Comparison of ENCODE assay signal across 32 cellular contexts in genomic region chr1:71964188-71964587, GRCh38.
DNase-seq lines count a peak whose midpoint lies in the region; ATAC-seq and TF ChIP-seq lines count a peak whose summit lies in the region.
"Had no signal": no experiment of that assay in that cellular context is flagged by ENCODE, and none has a peak within 500 bp of the region (broad histone marks: within the 10 kb centered on the region; RNA-seq: fewer than 3 reads in every experiment).

No MANE protein-coding gene starts in this region.

- H3K27ac Mint-ChIP-seq in GM23338 = peak overlapping the region; percentile 13; the same call in 1 of the 2 replicates
- H3K27ac Mint-ChIP-seq: activated B cell treated with CpG ODN at 0.5 μM for 24 hours; activated naive CD4-positive, alpha-beta T cell treated with anti-CD3 and anti-CD28 coated beads for 36 hours; CD4-positive, alpha-beta memory T cell; immature natural killer cell; nephron; T-helper 2 cell treated with Interferon-gamma antibody and Interleukin-4, amounts not matched to agents 5 μg/mL and 100 μg/mL, for 36 hours had no signal

- no peaks in the 10 kb centered on the region for H3F3A ChIP-seq in GM23338 (replicated peaks; ENCODE audit: low read depth)

- H3K4me1 Mint-ChIP-seq in GM23338 = peaks cover 26% of the 10 kb centered on the region
- H3K4me1 Mint-ChIP-seq: activated B cell treated with CpG ODN at 0.5 μM for 24 hours; CD4-positive, alpha-beta memory T cell; immature natural killer cell had no signal

- H3K79me2 ChIP-seq in GM23338 (replicated peaks; ENCODE audit: insufficient read depth) = no peaks in the 10 kb centered on the region
- H3K79me2 ChIP-seq: parathyroid adenoma had no signal

- H3K27me3 Mint-ChIP-seq in GM23338 (ENCODE audit: insufficient read depth, low read depth, poor library complexity) = no peaks in the 10 kb centered on the region
- H3K27me3 Mint-ChIP-seq: activated B cell treated with CpG ODN at 0.5 μM for 24 hours; CD4-positive, alpha-beta memory T cell had no signal

- no peak overlapping the region for H3K4me3 Mint-ChIP-seq in GM23338
- H3K4me3 Mint-ChIP-seq: activated B cell treated with CpG ODN at 0.5 μM for 24 hours; activated naive CD4-positive, alpha-beta T cell treated with anti-CD3 and anti-CD28 coated beads for 36 hours; CD4-positive, alpha-beta memory T cell; immature natural killer cell; nephron; T-helper 2 cell treated with Interferon-gamma antibody and Interleukin-4, amounts not matched to agents 5 μg/mL and 100 μg/mL, for 36 hours had no signal

- no peak overlapping the region for H3K4me2 ChIP-seq in GM23338
- H3K4me2 ChIP-seq: A549, PC-9, smooth muscle cell had no signal

- no peak overlapping the region for H2AFZ ChIP-seq in GM23338
- H2AFZ ChIP-seq: parathyroid adenoma, PC-9 had no signal

- H3K27ac ChIP-seq in GM23338 (ENCODE audit: low read depth) = no peak overlapping the region
- H3K27ac ChIP-seq in lower lobe of right lung = no peak overlapping the region
- H3K27ac ChIP-seq: A549, adrenal gland, colonic mucosa, heart left ventricle, parathyroid adenoma, PC-9, stomach, tibial nerve had no signal

- TF ChIP-seq CTCF in GM23338 (conservative IDR thresholded peaks at IDR 0.05; ENCODE audit: low read depth in 2 of 2) = no peak
- TF ChIP-seq CTCF in epithelial cell of esophagus (IDR thresholded peaks at IDR 0.05; ENCODE audit: insufficient read depth, low read depth, low read length, missing control alignments) = no peak
- TF ChIP-seq CTCF in lower lobe of right lung (IDR thresholded peaks at IDR 0.05) = no peak

- H3K9me2 ChIP-seq in GM23338 (ENCODE audit: insufficient read depth) = no peaks in the 10 kb centered on the region

- no peaks in the 10 kb centered on the region for H3K9me3 ChIP-seq in lower lobe of right lung
- H3K9me3 ChIP-seq: A549, adrenal gland, colonic mucosa, heart left ventricle, stomach, tibial nerve had no signal

- no peaks in the 10 kb centered on the region for H4K20me1 ChIP-seq in GM23338 (replicated peaks; ENCODE audit: insufficient read depth)

- 0 out of 2 replicates have a peak, but pooled peaks cover 11% of the 10 kb centered on the region for H3K4me1 ChIP-seq in GM23338 (ENCODE audit: insufficient read depth)
- no peaks in the 10 kb centered on the region for H3K4me1 ChIP-seq in lower lobe of right lung
- H3K4me1 ChIP-seq: A549, adrenal gland, colonic mucosa, heart left ventricle, parathyroid adenoma, stomach had no signal

- no peaks in the 10 kb centered on the region for H3K36me3 Mint-ChIP-seq in GM23338 (ENCODE audit: low read depth)
- H3K36me3 Mint-ChIP-seq: CD4-positive, alpha-beta memory T cell had no signal

- no peaks in the 10 kb centered on the region for H3K27me3 ChIP-seq in GM23338 (ENCODE audit: insufficient read depth)
- no peaks in the 10 kb centered on the region for H3K27me3 ChIP-seq in lower lobe of right lung (ENCODE audit: low read depth)
- H3K27me3 ChIP-seq: adrenal gland, colonic mucosa, heart left ventricle, stomach, tibial nerve had no signal

- ATAC-seq in GM23338 = peak; percentile 71
- peak; percentile 80 to 94 for ATAC-seq in lower lobe of right lung
- ATAC-seq: A549, heart left ventricle, left ventricle myocardium superior had no signal

- intact Hi-C loops in lower lobe of right lung (cut with DNase I) = no loop called here

- no peaks in the 10 kb centered on the region for H3K9me3 Mint-ChIP-seq in GM23338
- H3K9me3 Mint-ChIP-seq: activated B cell treated with CpG ODN at 0.5 μM for 24 hours; activated naive CD4-positive, alpha-beta T cell treated with anti-CD3 and anti-CD28 coated beads for 36 hours; nephron; T-helper 2 cell treated with Interferon-gamma antibody and Interleukin-4, amounts not matched to agents 5 μg/mL and 100 μg/mL, for 36 hours had no signal

- H3K36me3 ChIP-seq in GM23338 (ENCODE audit: insufficient read depth) = no peaks in the 10 kb centered on the region
- H3K36me3 ChIP-seq in lower lobe of right lung = no peaks in the 10 kb centered on the region
- H3K36me3 ChIP-seq: adrenal gland, colonic mucosa, heart left ventricle, stomach, tibial nerve had no signal

- no peak overlapping the region for H3K4me3 ChIP-seq in GM23338
- H3K4me3 ChIP-seq in epithelial cell of esophagus (ENCODE audit: low read length) = no peak overlapping the region
- H3K4me3 ChIP-seq in lower lobe of right lung = no peak overlapping the region
- H3K4me3 ChIP-seq: A549, adrenal gland, colonic mucosa, heart left ventricle, PC-9, smooth muscle cell, stomach, tibial nerve had no signal

- DNase-seq in GM23338 (ENCODE audit: low spot score) = peak; percentile 66
- peak; percentile 48 for DNase-seq in NCI-H226
- DNase-seq in epithelial cell of esophagus (ENCODE audit: low read depth) = peak; percentile 2
- no peak for DNase-seq in lower lobe of right lung
- DNase-seq in NCI-H2196 treated with DMSO at 0.1 percent for 48 hours (lab: John Stamatoyannopoulos, UW; ENCODE audit: unreplicated experiment) = no peak
- no peak for DNase-seq in AML-193 (lab: John Stamatoyannopoulos, UW)
- no peak for DNase-seq in NCI-H2107 treated with DMSO at 0.1 percent for 48 hours (lab: John Stamatoyannopoulos, UW; ENCODE audit: unreplicated experiment)
- DNase-seq in activated CD4-positive, CD25-positive, alpha-beta regulatory T cell treated with anti-CD3 and anti-CD28 coated beads, Interleukin-2, amount 50 U/mL, for 72 hours = no peak
- DNase-seq: activated B cell treated with CpG ODN at 0.5 μM for 24 hours; activated CD4-positive, alpha-beta T cell treated with anti-CD3 and anti-CD28 coated beads, Interleukin-2, amount 50 U/mL, for 4 hours; activated naive CD4-positive, alpha-beta T cell treated with anti-CD3 and anti-CD28 coated beads for 36 hours; adrenal gland; CD4-positive, alpha-beta memory T cell; colonic mucosa; effector CD8-positive, alpha-beta T cell; erythroblast; HCEC 1CT; heart left ventricle; immature natural killer cell; left ventricle myocardium superior; NCI-H146; NCI-H510A; PC-9; Right ventricle myocardium superior; stimulated activated CD4-positive, alpha-beta T cell treated with anti-CD3 and anti-CD28 coated beads, Interleukin-1b, Interleukin-23, amount 100 ng/mL, for 48 hours; stomach had no signal

TF ChIP-seq in GM23338, 12 proteins besides CTCF, POLR2A, EP300 and RAD21 (continues in another document):
- TF ChIP-seq REST (IDR thresholded peaks at IDR 0.05; ENCODE audit: unreplicated experiment) (no peak), STAT1 (IDR thresholded peaks at IDR 0.05; ENCODE audit: unreplicated experiment) (no peak), CREB1 (CRISPR knock-in tag; IDR thresholded peaks at IDR 0.05; ENCODE audit: low read depth) (no peak), JUNB (IDR thresholded peaks at IDR 0.05; ENCODE audit: unreplicated experiment) (no peak), EZH2phosphoT487 (IDR thresholded peaks at IDR 0.05; ENCODE audit: unreplicated experiment) (no peak)

Comparison
In these comparisons a context has a peak if more than half of its experiments do, and no peak if none do; other contexts are left out.
1. DNase-seq: peak in GM23338 (single experiment), NCI-H226 (single experiment) and epithelial cell of esophagus (single experiment); none in lower lobe of right lung (single experiment), NCI-H2196 treated with DMSO at 0.1 percent for 48 hours (single experiment), AML-193 (0 of 2), NCI-H2107 treated with DMSO at 0.1 percent for 48 hours (single experiment) and activated CD4-positive, CD25-positive, alpha-beta regulatory T cell treated with anti-CD3 and anti-CD28 coated beads, Interleukin-2, amount 50 U/mL, for 72 hours (single experiment).